Comparison of ENCODE assay signal across 2 cellular contexts in the genomic region with DNA sequence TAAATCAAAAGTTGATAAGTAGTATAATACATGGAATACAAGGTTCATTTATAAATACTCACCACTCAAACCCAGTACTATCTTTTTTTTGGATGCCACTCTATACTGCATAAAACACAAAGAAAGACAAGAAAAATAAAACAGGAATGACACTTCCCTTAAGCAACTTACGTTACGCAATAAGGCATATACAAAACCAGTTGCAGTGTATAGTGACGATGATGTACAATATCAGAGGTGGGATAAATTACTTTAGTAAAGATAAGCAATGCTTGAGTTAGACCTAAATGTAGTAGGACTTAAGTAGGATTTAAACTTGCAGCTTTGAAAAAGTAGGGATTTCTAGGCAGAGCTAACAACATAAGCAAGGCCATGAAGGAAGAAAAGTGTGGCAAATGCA.
TF ChIP-seq lines count a peak whose summit lies in the region.

No MANE protein-coding gene starts in this region.

TF ChIP-seq in SK-N-SH treated with all-trans-retinoic acid at 6 μM for 48 hours, 23 proteins besides CTCF, POLR2A, EP300 and RAD21 (continued from another document):
- no peak for TF ChIP-seq OSR1 (CRISPR knock-in tag; IDR thresholded peaks at IDR 0.05)
TF ChIP-seq in SK-N-SH treated with all-trans-retinoic acid at 6 μM for 48 hours: peak in this region for 1.

TF ChIP-seq in SK-N-SH, 30 proteins besides CTCF, POLR2A, EP300 and RAD21:
- TF ChIP-seq CHD2 (IDR thresholded peaks at IDR 0.05; ENCODE audit: low read length, partially characterized antibody) (no peak), EZH2phosphoT487 (IDR thresholded peaks at IDR 0.05; ENCODE audit: borderline replicate concordance, low read depth) (no peak), POLR2AphosphoS5 (IDR thresholded peaks at IDR 0.05; ENCODE audit: low read depth, low read length) (no peak)
